ENCODE assay signal across 15 cellular contexts in genomic region chr12:2306686-2307249, GRCh38.
A peak's percentile ranks its signal among the peaks of the same experiment; 100 is the strongest.
DNase-seq lines count a peak whose midpoint lies in the region; TF ChIP-seq lines count a peak whose summit lies in the region.
"Had no signal": no experiment of that assay in that cellular context is flagged by ENCODE, and none has a peak within 500 bp of the region (broad histone marks: within the 10 kb centered on the region; RNA-seq: fewer than 3 reads in every experiment).

No MANE protein-coding gene starts in this region.

- no peak overlapping the region for H3K4me3 ChIP-seq in HAP-1
- no peak overlapping the region for H3K4me3 ChIP-seq in NT2/D1 (ENCODE audit: insufficient read length, low read depth)
- no peak overlapping the region for H3K4me3 ChIP-seq in left ventricle myocardium inferior
- no peak overlapping the region for H3K4me3 ChIP-seq in trophoblast cell (ENCODE audit: low read depth, low read length)
- H3K4me3 ChIP-seq: uterus had no signal

- H3K79me2 ChIP-seq in trophoblast cell (ENCODE audit: control insufficient read depth, insufficient read depth, low read length, poor library complexity), result no peaks in the 10 kb centered on the region

- H2AFZ ChIP-seq in trophoblast cell (ENCODE audit: insufficient read depth, low read length, poor library complexity), result no peak overlapping the region

- H2BK5ac ChIP-seq in trophoblast cell (ENCODE audit: low read depth, low read length, poor library complexity), result no peak overlapping the region

- no peak overlapping the region for H3K4ac ChIP-seq in trophoblast cell (ENCODE audit: low read depth, low read length)

- no peak overlapping the region for H2AK5ac ChIP-seq in trophoblast cell (ENCODE audit: low read length)

- no peak overlapping the region for H4K12ac ChIP-seq in trophoblast cell (ENCODE audit: low read depth, low read length)

- H4K91ac ChIP-seq in trophoblast cell (ENCODE audit: low read depth, low read length), result no peak overlapping the region

- TF ChIP-seq CTCF in left ventricle myocardium inferior (IDR thresholded peaks at IDR 0.05; ENCODE audit: borderline replicate concordance), result no peak

- H3K14ac ChIP-seq in trophoblast cell (ENCODE audit: low read length), result no peak overlapping the region

- H3K9me3 ChIP-seq in HAP-1 (no peaks in the 10 kb centered on the region), NT2/D1 (ENCODE audit: insufficient read depth, low read length) (0 out of 2 replicates have a peak, but pooled peaks cover 4% of the 10 kb centered on the region), left ventricle myocardium inferior (replicated peaks) (peaks cover 8% of the 10 kb centered on the region), trophoblast cell (ENCODE audit: insufficient read depth, low read depth, low read length) (no peaks in the 10 kb centered on the region)
- H3K9me3 ChIP-seq: uterus had no signal

- no CpG with 5 or more reads among the region's 5 CpGs for WGBS in trophoblast cell (ENCODE audit: extremely low coverage, insufficient coverage, insufficient read length)

- H3K36me3 ChIP-seq in HAP-1 (replicated peaks) (no peaks in the 10 kb centered on the region), NT2/D1 (ENCODE audit: insufficient read depth, insufficient read length, low read length) (no peaks in the 10 kb centered on the region), left ventricle myocardium inferior (no peaks in the 10 kb centered on the region), trophoblast cell (ENCODE audit: control insufficient read depth in 1 of 2, insufficient read depth in 2 of 2, low read length in 2 of 2) (no peaks in the 10 kb centered on the region)
- H3K36me3 ChIP-seq: uterus had no signal

- in situ Hi-C loops in HAP-1 (cut with MboI; ENCODE audit: low sequenced_read_pairs), result no loop called here

- no peak overlapping the region for H4K8ac ChIP-seq in trophoblast cell (ENCODE audit: low read depth, low read length)

- H3K79me1 ChIP-seq in trophoblast cell (ENCODE audit: low read length), result no peaks in the 10 kb centered on the region

- peak; percentile 29 to 42 for DNase-seq in HAP-1 (ENCODE audit: low spot score in 2 of 2)
- DNase-seq in NT2/D1 (ENCODE audit: low read depth, low spot score), result peak; percentile 94
- DNase-seq in left ventricle myocardium inferior, result no peak
- no peak for DNase-seq in trophoblast cell
- no peak for DNase-seq in activated gamma-delta T cell treated with Interleukin-2 at 50 U/mL for 16 hours
- no peak for DNase-seq in NCI-H774 (lab: John Stamatoyannopoulos, UW)
- no peak for DNase-seq in cerebellum (ENCODE audit: low spot score)
- DNase-seq: activated CD4-positive, alpha-beta memory T cell treated with anti-CD3 and anti-CD28 coated beads, Interleukin-2, amount 10 ng/mL, durations not matched to agents 7 days and 5 days; activated T-cell treated with anti-CD3 and anti-CD28 coated beads, Interleukin-2, amount 50 U/mL, for 4 hours; dermis blood vessel endothelial cell; foreskin fibroblast; left colon; NCI-H1436 treated with DMSO at 0.1 percent for 48 hours; uterus had no signal

- peak overlapping the region; percentile 27 for H3K18ac ChIP-seq in trophoblast cell (ENCODE audit: low read length)

- H3K23ac ChIP-seq in trophoblast cell (ENCODE audit: low read length), result no peak overlapping the region

- H2BK12ac ChIP-seq in trophoblast cell (ENCODE audit: low read length), result no peak overlapping the region

- H3K4me1 ChIP-seq in HAP-1, result peaks cover 7% of the 10 kb centered on the region; the same call in 1 of the 2 replicates
- H3K4me1 ChIP-seq in NT2/D1 (ENCODE audit: insufficient read depth, insufficient read length), result peaks cover 29% of the 10 kb centered on the region
- peaks cover 85% of the 10 kb centered on the region for H3K4me1 ChIP-seq in left ventricle myocardium inferior
- H3K4me1 ChIP-seq in trophoblast cell (ENCODE audit: control insufficient read depth in 1 of 2, insufficient read depth in 2 of 2, low read length in 2 of 2), result peaks cover 4 to 9% of the 10 kb centered on the region in 2 experiments

- H2BK120ac ChIP-seq in trophoblast cell (ENCODE audit: insufficient read depth, low read length, poor library complexity), result no peak overlapping the region

- H3K9ac ChIP-seq in NT2/D1 (ENCODE audit: insufficient read length, low read depth), result no peak overlapping the region
- H3K9ac ChIP-seq in trophoblast cell (ENCODE audit: low read length), result no peak overlapping the region

- H3K27ac ChIP-seq in left ventricle myocardium inferior (replicated peaks) (peak overlapping the region; percentile 65), trophoblast cell (ENCODE audit: low read depth, low read length) (no peak overlapping the region)
- H3K27ac ChIP-seq: RWPE1 had no signal

- H3K27me3 ChIP-seq in HAP-1 (ENCODE audit: low read depth), result no peaks in the 10 kb centered on the region
- no peaks in the 10 kb centered on the region for H3K27me3 ChIP-seq in NT2/D1 (ENCODE audit: insufficient read depth, insufficient read length)
- no peaks in the 10 kb centered on the region for H3K27me3 ChIP-seq in left ventricle myocardium inferior (ENCODE audit: low read depth)
- H3K27me3 ChIP-seq in trophoblast cell (ENCODE audit: insufficient read depth, low read length), result no peaks in the 10 kb centered on the region
- H3K27me3 ChIP-seq: uterus had no signal

- H3K4me2 ChIP-seq in trophoblast cell (ENCODE audit: low read length), result no peak overlapping the region

- intact Hi-C loops in left ventricle myocardium inferior (cut with micrococcal nuclease), result no loop called here

Comparison
In these comparisons a context has a peak if more than half of its experiments do, and no peak if none do; other contexts are left out.
1. DNase-seq: peak in HAP-1 (2 of 2) and NT2/D1 (single experiment); none in left ventricle myocardium inferior (single experiment), trophoblast cell (0 of 2), activated gamma-delta T cell treated with Interleukin-2 at 50 U/mL for 16 hours (single experiment), NCI-H774 (single experiment) and cerebellum (single experiment).